In the genomic region with DNA sequence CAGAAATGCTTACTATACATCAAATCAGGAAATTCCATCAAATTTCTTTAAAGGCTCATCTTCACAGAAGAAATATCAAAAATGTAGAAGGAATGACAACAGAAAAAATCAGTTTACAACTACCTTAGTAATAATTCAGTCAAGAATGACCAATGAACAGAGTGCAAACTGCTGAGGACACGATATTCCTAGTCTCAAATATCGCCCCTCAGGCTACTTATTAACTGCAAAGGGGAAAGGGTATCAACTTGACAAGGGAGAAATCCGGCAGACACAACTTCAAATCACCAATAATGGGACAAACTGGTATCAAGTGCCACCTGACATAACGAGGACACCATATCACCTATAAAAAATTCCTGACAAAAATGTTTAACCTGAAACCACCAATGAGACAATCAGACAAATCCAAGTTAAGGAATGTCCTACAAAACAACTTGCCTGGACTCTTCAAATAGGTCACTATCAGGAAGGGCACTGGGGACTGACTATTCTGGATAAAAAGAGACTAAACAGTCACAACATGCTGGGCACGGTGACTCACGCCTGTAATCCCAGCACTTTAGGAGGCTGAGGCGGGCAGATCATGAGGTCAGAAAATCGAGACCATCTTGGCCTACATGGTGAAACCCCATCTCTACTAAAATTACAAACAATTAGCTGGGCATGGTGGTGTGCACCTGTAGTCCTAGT, we compare ENCODE assay signal across 2 cellular contexts.
A peak's percentile ranks its signal among the peaks of the same experiment; 100 is the strongest.
TF ChIP-seq lines count a peak whose summit lies in the region.

No MANE protein-coding gene starts in this region.

TF ChIP-seq in endothelial cell of umbilical vein, 7 proteins besides CTCF, POLR2A, EP300 and RAD21:
- TF ChIP-seq EZH2 (IDR thresholded peaks at IDR 0.05; ENCODE audit: borderline replicate concordance, low read depth, low read length, severe bottlenecking), result no peak
- no peak for TF ChIP-seq FOS (IDR thresholded peaks at IDR 0.05; ENCODE audit: borderline replicate concordance, insufficient read depth, low read length)
- TF ChIP-seq, protein P1, sequence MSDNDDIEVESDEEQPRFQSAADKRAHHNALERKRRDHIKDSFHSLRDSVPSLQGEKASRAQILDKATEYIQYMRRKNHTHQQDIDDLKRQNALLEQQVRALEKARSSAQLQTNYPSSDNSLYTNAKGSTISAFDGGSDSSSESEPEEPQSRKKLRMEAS (IDR thresholded peaks at IDR 0.05; ENCODE audit: insufficient read depth, insufficient read length), result no peak
- no peak for TF ChIP-seq JUN (IDR thresholded peaks at IDR 0.05; ENCODE audit: borderline replicate concordance, insufficient read depth, insufficient read length, low read depth)
- TF ChIP-seq GATA2 (IDR thresholded peaks at IDR 0.05; ENCODE audit: insufficient read depth, insufficient read length, low read depth, low read length), result no peak
- no peak for TF ChIP-seq POLR2AphosphoS5 (IDR thresholded peaks at IDR 0.05; ENCODE audit: insufficient read depth, low read depth, low read length)
- TF ChIP-seq MYC (IDR thresholded peaks at IDR 0.05; ENCODE audit: low read depth, low read length), result no peak
TF ChIP-seq in endothelial cell of umbilical vein: peak in this region for 0.

TF ChIP-seq in liver, 16 proteins besides CTCF, POLR2A, EP300 and RAD21:
- no peak for TF ChIP-seq FOXA1 (IDR thresholded peaks at IDR 0.05)
- TF ChIP-seq HNF4A (conservative IDR thresholded peaks at IDR 0.05), result peak; percentile 40 to 51
- TF ChIP-seq SP1 (IDR thresholded peaks at IDR 0.05), result peak; percentile 49
- TF ChIP-seq, protein P2, sequence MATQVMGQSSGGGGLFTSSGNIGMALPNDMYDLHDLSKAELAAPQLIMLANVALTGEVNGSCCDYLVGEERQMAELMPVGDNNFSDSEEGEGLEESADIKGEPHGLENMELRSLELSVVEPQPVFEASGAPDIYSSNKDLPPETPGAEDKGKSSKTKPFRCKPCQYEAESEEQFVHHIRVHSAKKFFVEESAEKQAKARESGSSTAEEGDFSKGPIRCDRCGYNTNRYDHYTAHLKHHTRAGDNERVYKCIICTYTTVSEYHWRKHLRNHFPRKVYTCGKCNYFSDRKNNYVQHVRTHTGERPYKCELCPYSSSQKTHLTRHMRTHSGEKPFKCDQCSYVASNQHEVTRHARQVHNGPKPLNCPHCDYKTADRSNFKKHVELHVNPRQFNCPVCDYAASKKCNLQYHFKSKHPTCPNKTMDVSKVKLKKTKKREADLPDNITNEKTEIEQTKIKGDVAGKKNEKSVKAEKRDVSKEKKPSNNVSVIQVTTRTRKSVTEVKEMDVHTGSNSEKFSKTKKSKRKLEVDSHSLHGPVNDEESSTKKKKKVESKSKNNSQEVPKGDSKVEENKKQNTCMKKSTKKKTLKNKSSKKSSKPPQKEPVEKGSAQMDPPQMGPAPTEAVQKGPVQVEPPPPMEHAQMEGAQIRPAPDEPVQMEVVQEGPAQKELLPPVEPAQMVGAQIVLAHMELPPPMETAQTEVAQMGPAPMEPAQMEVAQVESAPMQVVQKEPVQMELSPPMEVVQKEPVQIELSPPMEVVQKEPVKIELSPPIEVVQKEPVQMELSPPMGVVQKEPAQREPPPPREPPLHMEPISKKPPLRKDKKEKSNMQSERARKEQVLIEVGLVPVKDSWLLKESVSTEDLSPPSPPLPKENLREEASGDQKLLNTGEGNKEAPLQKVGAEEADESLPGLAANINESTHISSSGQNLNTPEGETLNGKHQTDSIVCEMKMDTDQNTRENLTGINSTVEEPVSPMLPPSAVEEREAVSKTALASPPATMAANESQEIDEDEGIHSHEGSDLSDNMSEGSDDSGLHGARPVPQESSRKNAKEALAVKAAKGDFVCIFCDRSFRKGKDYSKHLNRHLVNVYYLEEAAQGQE (IDR thresholded peaks at IDR 0.05), result no peak
TF ChIP-seq in liver: peak in this region for 2.
